20 cellular contexts compared by ENCODE assay signal in genomic region chr17:14797801-14798200, GRCh38.
"Had no signal": no experiment of that assay in that cellular context is flagged by ENCODE, and none has a peak within 500 bp of the region (broad histone marks: within the 10 kb centered on the region; RNA-seq: fewer than 3 reads in every experiment).

No MANE protein-coding gene starts in this region.

- H3K27ac ChIP-seq: coronary artery, dorsolateral prefrontal cortex, esophagus muscularis mucosa, foreskin keratinocyte, gastroesophageal sphincter, heart left ventricle, hepatocyte, left lung, lower lobe of right lung had no signal

- H3K4me2 ChIP-seq: hepatocyte had no signal

- H3K36me3 ChIP-seq: esophagus muscularis mucosa, gastroesophageal sphincter, heart left ventricle, left lung, lower lobe of right lung had no signal

- H3K27ac Mint-ChIP-seq: mesothelial cell of epicardium; naive B cell; naive thymus-derived CD8-positive, alpha-beta T cell had no signal

- H3K27me3 ChIP-seq: foreskin keratinocyte, gastroesophageal sphincter, heart left ventricle, hepatocyte, left lung had no signal

- H3K4me1 Mint-ChIP-seq: naive B cell; naive thymus-derived CD8-positive, alpha-beta T cell had no signal

- H3K4me3 ChIP-seq: coronary artery, dorsolateral prefrontal cortex, esophagus muscularis mucosa, gastroesophageal sphincter, heart left ventricle, hepatocyte, left lung, lower lobe of right lung, mucosa of descending colon had no signal

- DNase-seq: dermis blood vessel endothelial cell; dorsolateral prefrontal cortex; effector CD4-positive, alpha-beta T cell; effector memory CD4-positive, alpha-beta T cell; foreskin keratinocyte; heart left ventricle; hypothalamus; left cardiac atrium; left lung; left ventricle myocardium superior; lower lobe of right lung; mesenchymal stem cell; mucosa of descending colon; naive B cell; naive thymus-derived CD8-positive, alpha-beta T cell had no signal

- H3K4me3 Mint-ChIP-seq: mesothelial cell of epicardium; naive B cell; naive thymus-derived CD8-positive, alpha-beta T cell had no signal

- H3K79me2 ChIP-seq: hepatocyte had no signal

- H2AFZ ChIP-seq: hepatocyte had no signal

- H3K4me1 ChIP-seq: heart left ventricle, left lung, lower lobe of right lung had no signal

- H3K36me3 Mint-ChIP-seq: mesothelial cell of epicardium; naive thymus-derived CD8-positive, alpha-beta T cell had no signal

- H3K9me3 ChIP-seq: left lung, lower lobe of right lung, mucosa of descending colon had no signal
